25 cellular contexts compared by ENCODE assay signal in genomic region chr19:31985001-31985605, GRCh38.
"Had no signal": no experiment of that assay in that cellular context is flagged by ENCODE, and none has a peak within 500 bp of the region (broad histone marks: within the 10 kb centered on the region; RNA-seq: fewer than 3 reads in every experiment).

No MANE protein-coding gene starts in this region.

- H3K4me3 Mint-ChIP-seq: activated CD8-positive, alpha-beta T cell treated with anti-CD3 and anti-CD28 coated beads for 36 hours; activated naive CD4-positive, alpha-beta T cell treated with anti-CD3 and anti-CD28 coated beads for 36 hours; activated naive CD4-positive, alpha-beta T cell treated with anti-CD3 and anti-CD28 coated beads, Interleukin-2, amount 50 U/mL, for 24 hours; activated naive CD8-positive, alpha-beta T cell treated with anti-CD3 and anti-CD28 coated beads for 36 hours; activated naive CD8-positive, alpha-beta T cell treated with anti-CD3 and anti-CD28 coated beads, Interleukin-2, amount 50 U/mL, for 24 hours; activated T-cell treated with anti-CD3 and anti-CD28 coated beads, Interleukin-2, amount 50 U/mL, for 4 hours; activated T-helper 17 cell treated with anti-CD3 and anti-CD28 coated beads, Interleukin-2, amount 50 U/mL, for 72 hours had no signal

- H3K36me3 ChIP-seq: adrenal gland had no signal

- H3K4me1 Mint-ChIP-seq: activated naive CD4-positive, alpha-beta T cell treated with anti-CD3 and anti-CD28 coated beads, Interleukin-2, amount 50 U/mL, for 24 hours; activated naive CD8-positive, alpha-beta T cell treated with anti-CD3 and anti-CD28 coated beads for 36 hours; activated naive CD8-positive, alpha-beta T cell treated with anti-CD3 and anti-CD28 coated beads, Interleukin-2, amount 50 U/mL, for 24 hours; activated T-helper 17 cell treated with anti-CD3 and anti-CD28 coated beads, Interleukin-2, amount 50 U/mL, for 72 hours had no signal

- H3K27ac ChIP-seq: adrenal gland, body of pancreas, epithelial cell of prostate had no signal

- H3K27ac Mint-ChIP-seq: activated CD8-positive, alpha-beta T cell treated with anti-CD3 and anti-CD28 coated beads for 36 hours; activated naive CD4-positive, alpha-beta T cell treated with anti-CD3 and anti-CD28 coated beads for 36 hours; activated naive CD4-positive, alpha-beta T cell treated with anti-CD3 and anti-CD28 coated beads, Interleukin-2, amount 50 U/mL, for 24 hours; activated naive CD8-positive, alpha-beta T cell treated with anti-CD3 and anti-CD28 coated beads for 36 hours; activated naive CD8-positive, alpha-beta T cell treated with anti-CD3 and anti-CD28 coated beads, Interleukin-2, amount 50 U/mL, for 24 hours; activated T-helper 17 cell treated with anti-CD3 and anti-CD28 coated beads, Interleukin-2, amount 50 U/mL, for 72 hours had no signal

- H3K27me3 ChIP-seq: adrenal gland, body of pancreas had no signal

- DNase-seq: activated CD4-positive, alpha-beta T cell treated with anti-CD3 and anti-CD28 coated beads for 1 hour; activated CD4-positive, alpha-beta T cell treated with anti-CD3 and anti-CD28 coated beads for 4 hours; activated CD4-positive, alpha-beta T cell treated with anti-CD3 and anti-CD28 coated beads, Interleukin-2, amount 50 U/mL, for 1 hour; activated CD4-positive, alpha-beta T cell treated with anti-CD3 and anti-CD28 coated beads, Interleukin-2, amount 50 U/mL, for 48 hours; activated CD4-positive, CD25-positive, alpha-beta regulatory T cell; activated CD8-positive, alpha-beta memory T cell treated with anti-CD3 and anti-CD28 coated beads for 24 hours; activated CD8-positive, alpha-beta T cell treated with anti-CD3 and anti-CD28 coated beads for 36 hours; activated effector memory CD4-positive, alpha-beta T cell treated with anti-CD3 and anti-CD28 coated beads, Interleukin-2, amount 50 U/mL, for 16 hours; activated naive CD4-positive, alpha-beta T cell treated with anti-CD3 and anti-CD28 coated beads for 36 hours; activated naive CD8-positive, alpha-beta T cell treated with anti-CD3 and anti-CD28 coated beads for 36 hours; activated naive CD8-positive, alpha-beta T cell treated with anti-CD3 and anti-CD28 coated beads, Interleukin-2, amount 50 U/mL, for 24 hours; activated T-cell treated with anti-CD3 and anti-CD28 coated beads, Interleukin-2, amount 50 U/mL, for 4 hours; adrenal gland; amygdala; aorta; body of pancreas; caudate nucleus; cortex of kidney; dermis blood vessel endothelial cell; effector CD8-positive, alpha-beta T cell; foreskin fibroblast; T-helper 2 cell had no signal

- H3K36me3 Mint-ChIP-seq: activated naive CD4-positive, alpha-beta T cell treated with anti-CD3 and anti-CD28 coated beads, Interleukin-2, amount 50 U/mL, for 24 hours; activated naive CD8-positive, alpha-beta T cell treated with anti-CD3 and anti-CD28 coated beads for 36 hours had no signal

- H3K9me3 Mint-ChIP-seq: activated CD8-positive, alpha-beta T cell treated with anti-CD3 and anti-CD28 coated beads for 36 hours had no signal

- H3K4me3 ChIP-seq: adrenal gland, body of pancreas had no signal

- H3K9me3 ChIP-seq: adrenal gland had no signal

- H3K4me1 ChIP-seq: adrenal gland, body of pancreas had no signal

- H3K27me3 Mint-ChIP-seq: activated naive CD8-positive, alpha-beta T cell treated with anti-CD3 and anti-CD28 coated beads for 36 hours had no signal
